In genomic region chr12:13377698-13378097, GRCh38 we compare ENCODE assay signal across 16 cellular contexts.
DNase-seq lines count a peak whose midpoint lies in the region; TF ChIP-seq lines count a peak whose summit lies in the region.
"Had no signal": no experiment of that assay in that cellular context is flagged by ENCODE, and none has a peak within 500 bp of the region (broad histone marks: within the 10 kb centered on the region; RNA-seq: fewer than 3 reads in every experiment).

No MANE protein-coding gene starts in this region.

- TF ChIP-seq POLR2A in esophagus squamous epithelium (IDR thresholded peaks at IDR 0.05): no peak

- H3K4me3 ChIP-seq in PC-9 (no peak overlapping the region; the same call in 1 of the 2 replicates), esophagus squamous epithelium (no peak overlapping the region)
- H3K4me3 ChIP-seq: BLaER1 treated with 17β-estradiol and CSF1 and Interleukin-3, amounts not matched to agents 10 nM and 100 nM; GM23338 had no signal

- intact Hi-C loops in PC-9 (cut with micrococcal nuclease; ENCODE audit: unreplicated experiment) (loop anchor here (5.0 kb wide), 1 partner anchor 280 kb away; no protein-coding TSS in a partner anchor), esophagus squamous epithelium (cut with DNase I) (no loop called here)

- H3K9me2 ChIP-seq in PC-9 (ENCODE audit: insufficient read depth): no peaks in the 10 kb centered on the region

- TF ChIP-seq CTCF in PC-9 (conservative IDR thresholded peaks at IDR 0.05): no peak
- TF ChIP-seq CTCF in esophagus squamous epithelium (IDR thresholded peaks at IDR 0.05): no peak
- TF ChIP-seq CTCF in type B pancreatic cell (conservative IDR thresholded peaks at IDR 0.05): no peak

- H3K27me3 Mint-ChIP-seq in type B pancreatic cell: peaks cover 47% of the 10 kb centered on the region

- WGBS in esophagus squamous epithelium, 2 donors: 35 to 64% methylated on average over 1 of the region's 1 CpG

- H3F3A ChIP-seq in PC-9 (ENCODE audit: insufficient read depth, low read depth): peaks cover 39% of the 10 kb centered on the region

- no peaks in the 10 kb centered on the region for H4K20me1 ChIP-seq in PC-9 (ENCODE audit: insufficient read depth)
- H4K20me1 ChIP-seq: BLaER1 treated with 17β-estradiol and CSF1 and Interleukin-3, amounts not matched to agents 10 nM and 100 nM had no signal

- in situ Hi-C loops in KBM-7 (cut with MboI; ENCODE audit: low pct_unique_long_range_greater_than_20kb, low sequenced_read_pairs): no loop called here

- H3K79me2 ChIP-seq in PC-9 (ENCODE audit: low read depth): no peaks in the 10 kb centered on the region

- DNase-seq in KBM-7 (peak; percentile 12), PC-9 (no peak), esophagus squamous epithelium (lab: John Stamatoyannopoulos, UW) (no peak), type B pancreatic cell (ENCODE audit: extremely low spot score, unreplicated experiment) (no peak), NCI-H1417 treated with DMSO at 0.1 percent for 48 hours (lab: John Stamatoyannopoulos, UW) (no peak), activated T-cell treated with anti-CD3 and anti-CD28 coated beads for 4 hours (no peak), NCI-H187 (lab: John Stamatoyannopoulos, UW) (no peak)
- DNase-seq: HCEC 1CT, NCI-H1436 treated with DMSO at 0.1 percent for 48 hours, NCI-H2029 treated with DMSO at 0.1 percent for 48 hours, NCI-H2171, NCI-H526, Right ventricle myocardium superior, SW 1271 had no signal

- H3K9me3 ChIP-seq in PC-9 (ENCODE audit: insufficient read depth, low read depth) (peaks cover 19% of the 10 kb centered on the region), esophagus squamous epithelium (no peaks in the 10 kb centered on the region)

- CTCF ChIA-PET in PC-9 (lab: Charles Lee): interaction anchor here (0.6 kb wide), 1 partner anchor 119 kb away, joined by 4 read pairs; no protein-coding TSS in a partner anchor

- peak overlapping the region; percentile 64 for H3K4me2 ChIP-seq in PC-9
- H3K4me2 ChIP-seq: BLaER1 treated with 17β-estradiol and CSF1 and Interleukin-3, amounts not matched to agents 10 nM and 100 nM; GM23338 had no signal

- H3K4me1 Mint-ChIP-seq in type B pancreatic cell (ENCODE audit: unreplicated experiment): no peaks in the 10 kb centered on the region

- H3K4me1 ChIP-seq in PC-9 (replicated peaks; ENCODE audit: insufficient read depth) (peaks cover 48% of the 10 kb centered on the region), esophagus squamous epithelium (peaks cover 0 to 19% (median 0%) of the 10 kb centered on the region in 3 donors)
- H3K4me1 ChIP-seq: BLaER1 treated with 17β-estradiol and CSF1 and Interleukin-3, amounts not matched to agents 10 nM and 100 nM had no signal

- no peak overlapping the region; the same call in 1 of the 2 replicates for H2AFZ ChIP-seq in PC-9
- H2AFZ ChIP-seq: GM23338 had no signal

- peaks cover 8% of the 10 kb centered on the region for H3K9me3 Mint-ChIP-seq in type B pancreatic cell

- POLR2A ChIA-PET in PC-9 (lab: Charles Lee; ENCODE audit: unreplicated experiment): interaction anchor here (0.7 to 0.8 kb wide), 2 partner anchors 13 to 402 kb away, joined by 5 to 9 read pairs; no protein-coding TSS in a partner anchor

- no peaks in the 10 kb centered on the region for H3K27me3 ChIP-seq in PC-9 (ENCODE audit: insufficient read depth, low read depth)
- peaks cover 0 to 6% (median 0%) of the 10 kb centered on the region in 4 donors for H3K27me3 ChIP-seq in esophagus squamous epithelium
- H3K27me3 ChIP-seq: BLaER1 treated with 17β-estradiol and CSF1 and Interleukin-3, amounts not matched to agents 10 nM and 100 nM had no signal

- BruUV-seq in PC-9 (replicated peaks; lab: Mats Ljungman, UMichigan): no TSS peak

- H3K36me3 Mint-ChIP-seq in type B pancreatic cell: peaks cover 18% of the 10 kb centered on the region

- H3K27ac ChIP-seq in PC-9 (peak overlapping the region; percentile 97), esophagus squamous epithelium (peak overlapping the region in 3 of 4 donors; percentile 3 to 76 (median 56))
- H3K27ac ChIP-seq: BLaER1 treated with 17β-estradiol and CSF1 and Interleukin-3, amounts not matched to agents 10 nM and 100 nM had no signal

- H3K27ac Mint-ChIP-seq in type B pancreatic cell: peak overlapping the region; percentile 69
- H3K27ac Mint-ChIP-seq: GM23338 had no signal

- H3K36me3 ChIP-seq in PC-9 (ENCODE audit: low read depth) (peaks cover 8% of the 10 kb centered on the region; the same call in 1 of the 2 replicates), esophagus squamous epithelium (no peaks in the 10 kb centered on the region)
- H3K36me3 ChIP-seq: BLaER1 treated with 17β-estradiol and CSF1 and Interleukin-3, amounts not matched to agents 10 nM and 100 nM had no signal

- H3K4me3 Mint-ChIP-seq in type B pancreatic cell: no peak overlapping the region
- H3K4me3 Mint-ChIP-seq: GM23338 had no signal
